ENCODE assay signal across 26 cellular contexts in the genomic region with DNA sequence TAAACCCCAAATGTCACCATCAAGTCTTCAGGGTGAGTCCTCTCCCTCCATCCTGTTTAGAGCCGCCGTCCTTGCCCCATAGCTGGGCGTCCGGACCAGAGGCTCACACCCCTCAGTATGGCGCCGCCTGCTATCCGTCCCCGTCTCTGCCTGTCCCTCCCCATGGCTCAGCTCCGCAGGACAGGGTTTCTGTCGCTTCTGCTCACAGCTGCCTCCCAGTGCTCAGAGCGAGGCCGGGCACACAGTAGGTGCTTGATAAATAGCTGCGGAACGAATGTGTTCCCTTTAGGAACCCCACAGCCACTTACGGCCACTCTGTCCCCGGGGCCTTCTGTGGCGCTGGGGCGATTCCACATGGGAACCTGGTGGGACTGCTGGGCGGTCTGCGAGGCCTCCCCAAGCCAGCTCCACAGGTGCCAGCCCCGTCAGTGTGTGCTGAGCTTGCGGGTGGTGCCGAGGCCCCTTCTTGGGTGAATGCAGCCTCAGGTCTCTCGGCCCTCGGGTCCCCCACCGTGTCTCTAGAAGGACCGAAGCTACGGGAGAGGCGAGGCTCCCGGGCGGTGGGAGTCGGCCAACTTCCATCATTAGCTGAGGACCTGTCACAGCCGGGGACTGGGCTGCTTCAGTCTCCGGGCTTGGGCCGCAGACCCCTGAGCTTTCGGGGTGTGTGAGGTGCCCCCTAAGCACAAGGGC.
"Had no signal": no experiment of that assay in that cellular context is flagged by ENCODE, and none has a peak within 500 bp of the region (broad histone marks: within the 10 kb centered on the region; RNA-seq: fewer than 3 reads in every experiment).

No MANE protein-coding gene starts in this region.

- ATAC-seq: activated CD8-positive, alpha-beta memory T cell treated with anti-CD3 and anti-CD28 coated beads, Interleukin-2, amount 10 ng/mL, durations not matched to agents 7 days and 5 days; Panc1; SK-N-SH treated with all-trans-retinoic acid at 6 μM for 48 hours had no signal

- H3K9me3 ChIP-seq: SJSA1 had no signal

- DNase-seq: activated B cell treated with CpG ODN at 0.5 μM for 24 hours; activated CD4-positive, alpha-beta T cell treated with anti-CD3 and anti-CD28 coated beads for 1 hour; activated CD4-positive, alpha-beta T cell treated with anti-CD3 and anti-CD28 coated beads, Interleukin-2, amount 10 ng/mL, durations not matched to agents 24 days and 14 days; activated CD4-positive, alpha-beta T cell treated with anti-CD3 and anti-CD28 coated beads, Interleukin-2, amount 50 U/mL, for 48 hours; activated CD8-positive, alpha-beta memory T cell treated with anti-CD3 and anti-CD28 coated beads, Interleukin-2, amount 10 ng/mL, durations not matched to agents 7 days and 5 days; activated effector memory CD4-positive, alpha-beta T cell treated with Interleukin-2 at 50 U/mL for 16 hours; activated naive CD4-positive, alpha-beta T cell; activated T-cell treated with anti-CD3 and anti-CD28 coated beads, Interleukin-2, amount 50 U/mL, for 24 hours; brain microvascular endothelial cell; KG1; NCI-H1048; NCI-H1417; NCI-H1930; NCI-H2171; NCI-H226; NCI-H526; NCI-H82; NK-92 treated with Interleukin-12 subunit alpha and Interleukin-12 subunit beta, amount 100 ng/mL, for 24 hours; OCI-M1; SHP77; SW 1271 had no signal

- H3K36me3 ChIP-seq: brain microvascular endothelial cell, cardiac muscle cell, SJSA1 had no signal

- H3K4me1 ChIP-seq: SJSA1 had no signal

- H3K27ac ChIP-seq: brain microvascular endothelial cell, cardiac muscle cell, RWPE1, SJSA1 had no signal

- H3K4me3 ChIP-seq: cardiac muscle cell, SJSA1 had no signal
